Comparison of ENCODE assay signal across 21 cellular contexts in genomic region chr11:118727721-118728066, GRCh38. TPM values are rescaled to one million over a fixed set of nuclear protein-coding genes. Genes with fewer than 3 reads are reported as not detected.
"Had no signal": no experiment of that assay in that cellular context is flagged by ENCODE, and none has a peak within 500 bp of the region (broad histone marks: within the 10 kb centered on the region; RNA-seq: fewer than 3 reads in every experiment).

No MANE protein-coding gene starts in this region.

RNA-seq across cellular contexts. Expression of gene TREH, which starts 48.2 kb away (rescaled TPM):
- total RNA-seq: activated CD4-positive, alpha-beta memory T cell treated with anti-CD3 and anti-CD28 coated beads for 36 hours; activated CD4-positive, alpha-beta T cell treated with anti-CD3 and anti-CD28 coated beads for 36 hours; activated CD4-positive, alpha-beta T cell treated with anti-CD3 and anti-CD28 coated beads, Interleukin-2, amount 10 ng/mL, durations not matched to agents 24 days and 14 days; activated CD8-positive, alpha-beta memory T cell treated with anti-CD3 and anti-CD28 coated beads for 36 hours; activated CD8-positive, alpha-beta memory T cell treated with anti-CD3 and anti-CD28 coated beads, Interleukin-2, amount 10 ng/mL, durations not matched to agents 7 days and 5 days; activated CD8-positive, alpha-beta T cell treated with anti-CD3 and anti-CD28 coated beads, Interleukin-2, amount 10 ng/mL, durations not matched to agents 7 days and 5 days; activated naive CD4-positive, alpha-beta T cell treated with anti-CD3 and anti-CD28 coated beads for 36 hours; activated naive CD8-positive, alpha-beta T cell treated with anti-CD3 and anti-CD28 coated beads for 36 hours; activated T-helper 1 cell treated with anti-CD3 and anti-CD28 coated beads, Interleukin-12 subunit alpha, Interleukin-12 subunit beta, Interleukin-2, Interleukin-4 antibody, amounts not matched to agents 30 ng/mL and 10 ng/mL and 1 ng/mL, durations not matched to agents 14 hours and 24 hours and 36 hours; activated T-helper 2 cell treated with anti-CD3 and anti-CD28 coated beads, Interferon-gamma antibody, Interleukin-2, Interleukin-4, amounts not matched to agents 10 μg/mL and 5 μg/mL and 100 μg/mL, durations not matched to agents 14 hours and 24 hours and 36 hours; adrenal gland; ascending aorta; breast epithelium; cardiac muscle cell; dermis microvascular lymphatic vessel endothelial cell; endodermal cell; esophagus muscularis mucosa; foreskin keratinocyte; gastrocnemius medialis; heart left ventricle; T-helper 17 cell had no signal
